Comparison of ENCODE assay signal across 11 cellular contexts in the genomic region with DNA sequence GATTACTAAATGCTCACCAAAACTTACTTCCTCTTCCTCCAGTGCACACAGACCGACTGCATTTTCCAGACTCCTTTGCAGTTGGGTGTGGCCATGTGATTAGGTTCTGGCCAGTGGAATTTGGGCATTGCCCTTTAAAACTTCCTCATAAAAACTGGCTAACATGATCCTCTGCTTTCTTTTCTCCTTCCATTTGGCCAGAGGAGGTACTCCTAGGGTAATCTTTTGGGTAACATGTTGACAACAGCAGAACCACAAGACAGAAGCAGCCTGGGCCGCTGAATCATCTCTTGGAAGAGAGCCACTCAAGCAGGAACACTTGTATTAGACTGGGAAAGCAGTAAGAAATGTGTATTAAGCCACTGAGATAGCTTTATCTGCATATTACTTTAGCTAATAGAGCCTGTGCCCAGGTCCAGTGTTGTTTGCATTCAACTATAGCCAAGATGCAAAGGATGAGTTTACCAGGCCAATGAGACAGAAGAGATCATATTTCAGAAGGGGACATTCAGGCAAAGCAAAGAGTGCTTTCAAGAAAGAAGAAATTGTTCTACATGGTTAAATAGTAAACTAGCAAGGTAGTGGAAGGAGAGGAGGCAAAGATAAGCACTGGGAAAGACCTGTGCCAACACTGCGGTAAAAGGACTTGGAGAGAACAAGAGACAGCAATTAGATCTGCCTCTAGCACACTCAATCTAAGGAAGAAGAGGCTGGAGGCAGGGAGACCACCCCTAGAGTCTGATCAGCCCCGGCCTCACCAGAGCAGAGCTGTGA.
DNase-seq lines count a peak whose midpoint lies in the region; ATAC-seq and TF ChIP-seq lines count a peak whose summit lies in the region.
"Had no signal": no experiment of that assay in that cellular context is flagged by ENCODE, and none has a peak within 500 bp of the region (broad histone marks: within the 10 kb centered on the region; RNA-seq: fewer than 3 reads in every experiment).

No MANE protein-coding gene starts in this region.

- no peak for TF ChIP-seq POLR2A in Peyer's patch (IDR thresholded peaks at IDR 0.05)

- no peaks in the 10 kb centered on the region for H3K36me3 ChIP-seq in Peyer's patch

- no peak overlapping the region for H3K27ac Mint-ChIP-seq in T-helper 17 cell

- H3K4me3 ChIP-seq in Peyer's patch = no peak overlapping the region
- H3K4me3 ChIP-seq in fibroblast of mammary gland (ENCODE audit: control insufficient read depth, low read depth, low read length) = no peak overlapping the region

- TF ChIP-seq CTCF in Peyer's patch (IDR thresholded peaks at IDR 0.05) (no peak), fibroblast of mammary gland (conservative IDR thresholded peaks at IDR 0.05; ENCODE audit: control insufficient read depth, insufficient read depth, low read depth, low read length) (no peak)

- H3K9me3 ChIP-seq in Peyer's patch = no peaks in the 10 kb centered on the region
- H3K9me3 ChIP-seq in T-helper 17 cell (ENCODE audit: control insufficient read depth, low read length, poor library complexity, severe bottlenecking) = no peaks in the 10 kb centered on the region

- peak overlapping the region in 3 of 4 donors; percentile 42 to 81 (median 79) for H3K27ac ChIP-seq in Peyer's patch

- no peaks in the 10 kb centered on the region for H3K27me3 ChIP-seq in Peyer's patch

- ATAC-seq in T-helper 17 cell (no peak), GM21390 (IDR thresholded peaks at IDR 0.05; ENCODE audit: unreplicated experiment) (no peak)

- H3K4me3 Mint-ChIP-seq in T-helper 17 cell = no peak overlapping the region

- DNase-seq in G401 (ENCODE audit: low spot score) (peak; percentile 53), Peyer's patch (peak in 2 of 3 donors; percentile 51 to 74), fibroblast of mammary gland (ENCODE audit: low read depth) (peak; percentile 97), pons (ENCODE audit: low spot score) (peak; percentile 25), SHP77 (lab: John Stamatoyannopoulos, UW) (no peak), T-helper 17 cell (no peak), T-helper 2 cell (no peak)
- DNase-seq: activated naive CD4-positive, alpha-beta T cell treated with anti-CD3 and anti-CD28 coated beads, Interleukin-2, amount 50 U/mL, for 16 hours; NCI-H187; trophoblast cell had no signal

- peaks cover 0 to 33% (median 0%) of the 10 kb centered on the region in 4 donors for H3K4me1 ChIP-seq in Peyer's patch

- peaks cover 33% of the 10 kb centered on the region for H3K27me3 Mint-ChIP-seq in T-helper 17 cell

- in situ Hi-C loops in G401 (cut with HindIII; ENCODE audit: low sequenced_read_pairs) = no loop called here

- no peaks in the 10 kb centered on the region for H3K36me3 Mint-ChIP-seq in T-helper 17 cell (ENCODE audit: low read depth)

- H3K4me1 Mint-ChIP-seq in T-helper 17 cell = no peaks in the 10 kb centered on the region

Comparison
In these comparisons a context has a peak if more than half of its experiments do, and no peak if none do; other contexts are left out.
1. DNase-seq: peak in G401 (single experiment), Peyer's patch (2 of 3), fibroblast of mammary gland (single experiment) and pons (single experiment); none in SHP77 (0 of 2), T-helper 17 cell (0 of 3) and T-helper 2 cell (0 of 5).